Comparison of ENCODE assay signal across 8 cellular contexts in the genomic region with DNA sequence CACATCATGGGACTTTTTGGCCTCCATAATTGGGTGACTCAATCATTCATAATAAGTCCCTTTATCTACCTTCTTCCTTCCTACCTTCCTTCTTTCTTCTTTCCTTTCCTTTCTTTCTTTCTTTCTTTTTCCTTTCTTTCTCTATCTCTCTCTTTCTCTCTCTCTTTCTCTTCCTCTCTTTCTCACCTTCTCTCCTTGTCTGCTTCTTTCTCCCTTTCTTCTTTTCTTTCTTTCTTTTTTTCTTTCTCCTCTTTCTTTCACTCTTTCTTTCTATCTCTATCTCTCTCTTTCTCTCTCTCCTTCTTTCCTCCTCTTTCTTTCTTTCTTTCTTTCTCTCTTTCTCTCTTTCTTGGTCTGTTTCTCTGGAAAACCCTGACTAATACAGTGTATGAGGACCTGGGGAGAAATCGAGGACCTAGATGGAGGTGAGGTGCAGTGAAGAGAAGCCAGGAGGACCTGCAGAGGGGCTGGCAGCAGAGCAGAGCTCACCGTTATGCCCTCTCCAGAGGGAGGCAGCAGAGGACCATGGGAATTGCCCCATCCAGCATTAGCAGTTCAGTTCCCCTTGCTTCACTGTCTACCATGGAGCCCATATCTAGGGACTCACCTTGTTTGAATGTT. TPM values are rescaled to one million over a fixed set of nuclear protein-coding genes. Genes with fewer than 3 reads are reported as not detected.
DNase-seq lines count a peak whose midpoint lies in the region; ATAC-seq and TF ChIP-seq lines count a peak whose summit lies in the region.

No MANE protein-coding gene starts in this region.

- H3K4me3 ChIP-seq in WI38 (ENCODE audit: low read depth, low read length) (no peak overlapping the region), smooth muscle cell (no peak overlapping the region)
- no peak overlapping the region for H3K4me3 ChIP-seq in CD8-positive, alpha-beta memory T cell (ENCODE audit: low read length)

- no peak overlapping the region for H2AFZ ChIP-seq in smooth muscle cell (ENCODE audit: low read depth)

- H3K27me3 ChIP-seq in smooth muscle cell (ENCODE audit: low read depth): peaks cover 25% of the 10 kb centered on the region
- no peaks in the 10 kb centered on the region for H3K27me3 ChIP-seq in CD8-positive, alpha-beta memory T cell (ENCODE audit: insufficient read depth, low read length, poor library complexity, severe bottlenecking)

- no peak overlapping the region for H3K27ac Mint-ChIP-seq in CD8-positive, alpha-beta memory T cell

- no peaks in the 10 kb centered on the region for H3K36me3 ChIP-seq in smooth muscle cell (ENCODE audit: low read depth)
- no peaks in the 10 kb centered on the region for H3K36me3 ChIP-seq in CD8-positive, alpha-beta memory T cell (ENCODE audit: insufficient read depth, low read length)

- no peak overlapping the region for H3K9ac ChIP-seq in smooth muscle cell (ENCODE audit: low read depth)

- H3K4me1 Mint-ChIP-seq in CD8-positive, alpha-beta memory T cell: peaks cover 0 to 4% (median 3%) of the 10 kb centered on the region in 3 donors

- no peaks in the 10 kb centered on the region for H3K9me3 Mint-ChIP-seq in CD8-positive, alpha-beta memory T cell

- POLR2A ChIA-PET in CD8-positive, alpha-beta memory T cell (lab: Charles Lee): no interaction called here

- H3K79me2 ChIP-seq in smooth muscle cell (ENCODE audit: low read depth): no peaks in the 10 kb centered on the region

- no peaks in the 10 kb centered on the region for H3F3A ChIP-seq in smooth muscle cell (ENCODE audit: low read depth)

- H4K20me1 ChIP-seq in smooth muscle cell (ENCODE audit: low read depth): no peaks in the 10 kb centered on the region

- 31% methylated on average over 2 of the region's 2 CpGs for WGBS in smooth muscle cell (ENCODE audit: low lambda C conversion rate)

- CTCF ChIA-PET in CD8-positive, alpha-beta memory T cell (lab: Charles Lee): interaction anchor here (1.2 to 3.3 kb wide), 4 partner anchors 8 to 166 kb away, joined by 3 to 11 read pairs (median 3); no protein-coding TSS in a partner anchor

- no peaks in the 10 kb centered on the region for H3K9me3 ChIP-seq in smooth muscle cell (replicated peaks; ENCODE audit: low read depth)
- H3K9me3 ChIP-seq in CD8-positive, alpha-beta memory T cell (ENCODE audit: low read length): no peaks in the 10 kb centered on the region

- no peak overlapping the region for H3K4me3 Mint-ChIP-seq in CD8-positive, alpha-beta memory T cell

- TF ChIP-seq CTCF in WI38 (IDR thresholded peaks at IDR 0.05; ENCODE audit: low read depth, low read length) (peak; percentile 28), smooth muscle cell (IDR thresholded peaks at IDR 0.05; ENCODE audit: borderline replicate concordance, insufficient read depth, poor library complexity, severe bottlenecking) (peak; percentile 21)

- H3K4me2 ChIP-seq in smooth muscle cell: no peak overlapping the region

- no peak overlapping the region for H3K27ac ChIP-seq in smooth muscle cell (ENCODE audit: low read depth)
- H3K27ac ChIP-seq in CD8-positive, alpha-beta memory T cell (ENCODE audit: low read depth, low read length): no peak overlapping the region

- DNase-seq in NCI-H345 (lab: John Stamatoyannopoulos, UW) (peak; percentile 23), NCI-H345 treated with DMSO at 0.1 percent for 48 hours (lab: John Stamatoyannopoulos, UW; ENCODE audit: unreplicated experiment) (no peak), NCI-H1105 (lab: John Stamatoyannopoulos, UW) (peak; percentile 33), fibroblast of peridontal ligament (ENCODE audit: extremely low read depth) (peak; percentile 6), smooth muscle cell (lab: John Stamatoyannopoulos, UW; ENCODE audit: unreplicated experiment) (no peak)
- DNase-seq in CD8-positive, alpha-beta memory T cell: no peak

- peaks cover 34 to 61% of the 10 kb centered on the region in 2 donors for H3K27me3 Mint-ChIP-seq in CD8-positive, alpha-beta memory T cell

- peaks cover 10% of the 10 kb centered on the region for H3K4me1 ChIP-seq in smooth muscle cell (ENCODE audit: low read depth)
- H3K4me1 ChIP-seq in CD8-positive, alpha-beta memory T cell (ENCODE audit: insufficient read depth, low read length): no peaks in the 10 kb centered on the region

- H3K36me3 Mint-ChIP-seq in CD8-positive, alpha-beta memory T cell: peaks cover 0 to 5% (median 0%) of the 10 kb centered on the region in 3 donors

- ATAC-seq in GM21381 (IDR thresholded peaks at IDR 0.05; ENCODE audit: unreplicated experiment): no peak

RNA-seq across cellular contexts. Expression of gene BTRC, which starts 52.7 kb away (rescaled TPM):
- 16.8 and 18.5 TPM in 2 replicates for total RNA-seq in smooth muscle cell
- 9.6 and 14.7 TPM in 2 replicates for polyA plus RNA-seq in smooth muscle cell
- total RNA-seq in CD8-positive, alpha-beta memory T cell: 10 to 100 TPM; 19.3 to 21.3 TPM
- polyA plus RNA-seq in CD8-positive, alpha-beta memory T cell: 7.1 TPM

Comparison
In these comparisons a context has a peak if more than half of its experiments do, and no peak if none do; other contexts are left out.
1. DNase-seq: peak in NCI-H345 (single experiment), NCI-H1105 (single experiment) and fibroblast of peridontal ligament (single experiment); none in NCI-H345 treated with DMSO at 0.1 percent for 48 hours (single experiment), smooth muscle cell (single experiment) and CD8-positive, alpha-beta memory T cell (0 of 5).